Comparison of ENCODE assay signal across 17 cellular contexts in genomic region chr19:38875656-38876345, GRCh38. TPM values are rescaled to one million over a fixed set of nuclear protein-coding genes. Genes with fewer than 3 reads are reported as not detected.
DNase-seq lines count a peak whose midpoint lies in the region; ATAC-seq and FAIRE-seq lines count a peak whose summit lies in the region.
"Had no signal": no experiment of that assay in that cellular context is flagged by ENCODE, and none has a peak within 500 bp of the region (broad histone marks: within the 10 kb centered on the region; RNA-seq: fewer than 3 reads in every experiment).

No MANE protein-coding gene starts in this region.

- DNase-seq in activated naive CD4-positive, alpha-beta T cell treated with anti-CD3 and anti-CD28 coated beads for 36 hours, result no peak
- DNase-seq in activated naive CD4-positive, alpha-beta T cell treated with anti-CD3 and anti-CD28 coated beads, Interleukin-2, amount 50 U/mL, for 16 hours, result no peak
- peak; percentile 66 for DNase-seq in SHP77 treated with DMSO at 0.1 percent for 48 hours (lab: John Stamatoyannopoulos, UW)
- DNase-seq in NCI-H1436 (lab: John Stamatoyannopoulos, UW), result no peak
- DNase-seq in KG1 (lab: John Stamatoyannopoulos, UW), result no peak
- no peak for DNase-seq in frontal cortex (ENCODE audit: low spot score in 2 of 2)
- DNase-seq: GF-D8; glutamatergic neuron; NCI-H2029 treated with DMSO at 0.1 percent for 48 hours; stimulated activated CD4-positive, alpha-beta T cell treated with anti-CD3 and anti-CD28 coated beads, Interleukin-4, amount 100 ng/mL, for 1 hour; upper lobe of right lung had no signal

- intact Hi-C loops in activated naive CD4-positive, alpha-beta T cell treated with anti-CD3 and anti-CD28 coated beads for 36 hours (cut with micrococcal nuclease), result no loop called here
- intact Hi-C loops in dendritic cell treated with granulocyte-macrophage colony-stimulating factor and Interleukin-4, amounts not matched to agents 40 ng/mL and 50 ng/mL, for 4 days (cut with micrococcal nuclease), result no loop called here

- peaks cover 29% of the 10 kb centered on the region for H3K4me1 Mint-ChIP-seq in activated naive CD4-positive, alpha-beta T cell treated with anti-CD3 and anti-CD28 coated beads for 36 hours (ENCODE audit: low read depth)
- peaks cover 20% of the 10 kb centered on the region for H3K4me1 Mint-ChIP-seq in dendritic cell treated with granulocyte-macrophage colony-stimulating factor and Interleukin-4, amounts not matched to agents 40 ng/mL and 50 ng/mL, for 4 days (ENCODE audit: low read depth)
- H3K4me1 Mint-ChIP-seq in stimulated activated memory B cell treated with anti-CD40 and anti-IgM and Interleukin-4, amounts not matched to agents 10 μg/mL and 1 μg/mL and 100 μg/mL, for 72 hours, result peaks cover 56% of the 10 kb centered on the region

- H3K9me3 Mint-ChIP-seq in activated naive CD4-positive, alpha-beta T cell treated with anti-CD3 and anti-CD28 coated beads for 36 hours, result no peaks in the 10 kb centered on the region
- H3K9me3 Mint-ChIP-seq in dendritic cell treated with granulocyte-macrophage colony-stimulating factor and Interleukin-4, amounts not matched to agents 40 ng/mL and 50 ng/mL, for 4 days, result no peaks in the 10 kb centered on the region
- H3K9me3 Mint-ChIP-seq in stimulated activated memory B cell treated with anti-CD40 and anti-IgM and Interleukin-4, amounts not matched to agents 10 μg/mL and 1 μg/mL and 100 μg/mL, for 72 hours, result no peaks in the 10 kb centered on the region

- ATAC-seq in stimulated activated memory B cell treated with anti-CD40 and anti-IgM and Interleukin-4, amounts not matched to agents 10 μg/mL and 1 μg/mL and 100 μg/mL, for 72 hours, result no peak
- ATAC-seq: HCT116, upper lobe of right lung had no signal

- no peak for FAIRE-seq in frontal cortex (lab: Jason Lieb, UNC)

- no peaks in the 10 kb centered on the region for H3K27me3 Mint-ChIP-seq in activated naive CD4-positive, alpha-beta T cell treated with anti-CD3 and anti-CD28 coated beads for 36 hours (ENCODE audit: low read depth)
- H3K27me3 Mint-ChIP-seq in dendritic cell treated with granulocyte-macrophage colony-stimulating factor and Interleukin-4, amounts not matched to agents 40 ng/mL and 50 ng/mL, for 4 days, result no peaks in the 10 kb centered on the region
- no peaks in the 10 kb centered on the region for H3K27me3 Mint-ChIP-seq in stimulated activated memory B cell treated with anti-CD40 and anti-IgM and Interleukin-4, amounts not matched to agents 10 μg/mL and 1 μg/mL and 100 μg/mL, for 72 hours

- H3K36me3 Mint-ChIP-seq in activated naive CD4-positive, alpha-beta T cell treated with anti-CD3 and anti-CD28 coated beads for 36 hours (ENCODE audit: low read depth), result peaks cover 31% of the 10 kb centered on the region
- peaks cover 24% of the 10 kb centered on the region for H3K36me3 Mint-ChIP-seq in dendritic cell treated with granulocyte-macrophage colony-stimulating factor and Interleukin-4, amounts not matched to agents 40 ng/mL and 50 ng/mL, for 4 days (ENCODE audit: low read depth)
- peaks cover 33% of the 10 kb centered on the region for H3K36me3 Mint-ChIP-seq in stimulated activated memory B cell treated with anti-CD40 and anti-IgM and Interleukin-4, amounts not matched to agents 10 μg/mL and 1 μg/mL and 100 μg/mL, for 72 hours

- no peak overlapping the region for H3K4me3 Mint-ChIP-seq in activated naive CD4-positive, alpha-beta T cell treated with anti-CD3 and anti-CD28 coated beads for 36 hours
- H3K4me3 Mint-ChIP-seq in dendritic cell treated with granulocyte-macrophage colony-stimulating factor and Interleukin-4, amounts not matched to agents 40 ng/mL and 50 ng/mL, for 4 days, result no peak overlapping the region
- no peak overlapping the region for H3K4me3 Mint-ChIP-seq in stimulated activated memory B cell treated with anti-CD40 and anti-IgM and Interleukin-4, amounts not matched to agents 10 μg/mL and 1 μg/mL and 100 μg/mL, for 72 hours

- peak overlapping the region; percentile 76 for H3K27ac Mint-ChIP-seq in activated naive CD4-positive, alpha-beta T cell treated with anti-CD3 and anti-CD28 coated beads for 36 hours
- H3K27ac Mint-ChIP-seq in dendritic cell treated with granulocyte-macrophage colony-stimulating factor and Interleukin-4, amounts not matched to agents 40 ng/mL and 50 ng/mL, for 4 days, result peak overlapping the region; percentile 31
- H3K27ac Mint-ChIP-seq in stimulated activated memory B cell treated with anti-CD40 and anti-IgM and Interleukin-4, amounts not matched to agents 10 μg/mL and 1 μg/mL and 100 μg/mL, for 72 hours, result peak overlapping the region; percentile 100

- CTCF ChIA-PET in activated naive CD4-positive, alpha-beta T cell treated with anti-CD3 and anti-CD28 coated beads for 36 hours (lab: Charles Lee), result interaction anchor here (1.3 to 5.7 kb wide), 2 partner anchors 9 to 13 kb away, joined by 3 to 54 read pairs; no protein-coding TSS in a partner anchor

RNA-seq across cellular contexts. Expression of gene RINL, which starts 2.3 kb away (rescaled TPM):
- 100 to 1,000 TPM; 107 to 117 TPM for total RNA-seq in activated naive CD4-positive, alpha-beta T cell treated with anti-CD3 and anti-CD28 coated beads for 36 hours
- 5.3 TPM for total RNA-seq in frontal cortex

RNA-seq across cellular contexts. Expression of gene SIRT2, which starts 23.6 kb away (rescaled TPM):
- 10 to 100 TPM; 18.2 to 19.6 TPM for total RNA-seq in activated naive CD4-positive, alpha-beta T cell treated with anti-CD3 and anti-CD28 coated beads for 36 hours
- 56.7 TPM for total RNA-seq in frontal cortex

RNA-seq across cellular contexts. Expression of gene NFKBIB, which starts 24.0 kb away (rescaled TPM):
- total RNA-seq in activated naive CD4-positive, alpha-beta T cell treated with anti-CD3 and anti-CD28 coated beads for 36 hours, result 10 to 100 TPM; 47.2 to 52.7 TPM
- total RNA-seq in frontal cortex, result 3.3 TPM

RNA-seq across cellular contexts. Expression of gene HNRNPL, which starts 26.0 kb away (rescaled TPM):
- total RNA-seq in activated naive CD4-positive, alpha-beta T cell treated with anti-CD3 and anti-CD28 coated beads for 36 hours, result 100 to 1,000 TPM; 777 to 829 TPM
- total RNA-seq in frontal cortex, result 372 TPM

RNA-seq across cellular contexts. Expression of gene CCER2, which starts 36.2 kb away (rescaled TPM):
- total RNA-seq in activated naive CD4-positive, alpha-beta T cell treated with anti-CD3 and anti-CD28 coated beads for 36 hours, result under 1 TPM; 0.26 to 0.44 TPM
- 1.6 TPM for total RNA-seq in frontal cortex
- total RNA-seq: dermis microvascular lymphatic vessel endothelial cell, osteoblast, RPMI7951 had no signal

Comparison
In these comparisons a context has a peak if more than half of its experiments do, and no peak if none do; other contexts are left out.
1. H3K27ac Mint-ChIP-seq: peak in every context shown above with its lines; median percentile 100 in stimulated activated memory B cell treated with anti-CD40 and anti-IgM and Interleukin-4, amounts not matched to agents 10 μg/mL and 1 μg/mL and 100 μg/mL, for 72 hours; 76 in activated naive CD4-positive, alpha-beta T cell treated with anti-CD3 and anti-CD28 coated beads for 36 hours; 31 in dendritic cell treated with granulocyte-macrophage colony-stimulating factor and Interleukin-4, amounts not matched to agents 40 ng/mL and 50 ng/mL, for 4 days.
2. RNA of gene RINL, which starts 2.3 kb away (total RNA-seq): 107 to 117 TPM in activated naive CD4-positive, alpha-beta T cell treated with anti-CD3 and anti-CD28 coated beads for 36 hours; 5.3 TPM in frontal cortex (single experiment); every median in the first group is over 10 times any median in the second.
3. RNA of gene NFKBIB, which starts 24.0 kb away (total RNA-seq): 47.2 to 52.7 TPM in activated naive CD4-positive, alpha-beta T cell treated with anti-CD3 and anti-CD28 coated beads for 36 hours; 3.3 TPM in frontal cortex (single experiment); every median in the first group is over 10 times any median in the second.